Comparison of ENCODE assay signal across 8 cellular contexts in the genomic region with DNA sequence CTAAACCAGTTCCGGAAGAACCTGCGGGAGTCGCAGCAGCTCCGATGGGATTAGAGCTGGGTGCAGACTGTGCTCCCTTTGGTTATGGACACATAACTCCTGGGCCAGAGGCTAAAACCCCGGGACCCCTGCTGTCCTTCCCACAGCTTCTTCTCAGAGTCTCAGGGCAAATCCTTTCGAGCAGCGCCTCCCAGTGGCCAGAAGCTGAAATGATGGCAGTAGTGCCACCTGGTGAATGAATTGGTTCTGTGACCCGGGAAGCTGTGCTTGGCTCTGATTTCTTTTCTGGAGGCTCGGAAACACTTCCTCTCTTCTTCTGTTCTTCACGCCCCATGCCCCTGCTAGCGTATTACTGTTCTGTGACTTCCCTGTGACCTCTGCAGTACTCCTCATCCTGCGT. TPM values are rescaled to one million over a fixed set of nuclear protein-coding genes. Genes with fewer than 3 reads are reported as not detected.
DNase-seq lines count a peak whose midpoint lies in the region; ATAC-seq and TF ChIP-seq lines count a peak whose summit lies in the region.
"Not testable (repeated sequence)": the region's sequence is repeated elsewhere in the genome, so short reads cannot be mapped to it uniquely, and the experiment has no call there.

No MANE protein-coding gene starts in this region.

- H3K9me2 ChIP-seq in PC-9 (ENCODE audit: insufficient read depth) = not testable (repeated sequence)

- TF ChIP-seq CTCF in PC-9 (conservative IDR thresholded peaks at IDR 0.05) = peak; percentile 78
- TF ChIP-seq CTCF in psoas muscle (IDR thresholded peaks at IDR 0.05) = peak; percentile 65
- TF ChIP-seq CTCF in testis (IDR thresholded peaks at IDR 0.05) = peak; percentile 26 to 58 (median 55)

- ATAC-seq in psoas muscle = not testable (repeated sequence)

- H3K27me3 ChIP-seq in PC-9 (ENCODE audit: insufficient read depth, low read depth); psoas muscle (ENCODE audit: insufficient read depth in 3 of 3, low read length in 2 of 3); testis: not testable (repeated sequence)

- H3K27ac ChIP-seq in PC-9, psoas muscle, testis: not testable (repeated sequence)

- not testable (repeated sequence) for H2AFZ ChIP-seq in PC-9

- not testable (repeated sequence) for TF ChIP-seq POLR2A in testis (IDR thresholded peaks at IDR 0.05)

- H3F3A ChIP-seq in PC-9 (ENCODE audit: insufficient read depth, low read depth) = not testable (repeated sequence)

- CTCF ChIA-PET in PC-9 (lab: Charles Lee) = interaction anchor here (0.6 to 1.1 kb wide), 3 partner anchors 29 to 583 kb away, joined by 3 to 5 read pairs (median 3); partner anchors contain the start of gene ZNF195

- DNase-seq in Daoy (ENCODE audit: low read depth) (peak; percentile 66), M059J (ENCODE audit: low read depth) (peak; percentile 59), PC-9 (peak; percentile 38 to 55), cerebellar cortex (ENCODE audit: low spot score) (peak; percentile 71), iPS DF 4.7 (ENCODE audit: extremely low read depth, low spot score) (peak; percentile 53), psoas muscle (peak; percentile 62 to 77), testis (peak; percentile 82)
- peak; percentile 92 for DNase-seq in activated CD8-positive, alpha-beta memory T cell treated with anti-CD3 and anti-CD28 coated beads for 24 hours

- H3K4me3 ChIP-seq in PC-9, psoas muscle, testis: not testable (repeated sequence)

- not testable (repeated sequence) for H3K36me3 ChIP-seq in PC-9 (ENCODE audit: low read depth); psoas muscle (ENCODE audit: insufficient read depth in 1 of 2, low read depth in 1 of 2); testis (ENCODE audit: low read depth, missing control alignments)

- H3K9me3 ChIP-seq in PC-9 (ENCODE audit: insufficient read depth, low read depth); psoas muscle; testis: not testable (repeated sequence)

- H3K79me2 ChIP-seq in PC-9 (ENCODE audit: low read depth) = not testable (repeated sequence)

- H4K20me1 ChIP-seq in PC-9 (ENCODE audit: insufficient read depth) = not testable (repeated sequence)

- WGBS in psoas muscle, 3 donors = 17 to 20% (median 18%) methylated on average over 12 of the region's 12 CpGs
- 38 to 45% methylated on average over 12 of the region's 12 CpGs for WGBS in testis, 2 donors

- intact Hi-C loops in PC-9 (cut with micrococcal nuclease; ENCODE audit: unreplicated experiment) = loop anchor here (5.0 kb wide), 1 partner anchor 521 kb away; the partner anchor contains the start of gene CDKN1C
- intact Hi-C loops in psoas muscle (cut with DNase I) = not testable (repeated sequence)
- intact Hi-C loops in testis (cut with DNase I; ENCODE audit: low total_unique reads) = loop anchor here (10.0 kb wide), 1 partner anchor 64 kb away; no protein-coding TSS in a partner anchor

- BruUV-seq in PC-9 (replicated peaks; lab: Mats Ljungman, UMichigan) = not testable (repeated sequence)

- POLR2A ChIA-PET in PC-9 (lab: Charles Lee; ENCODE audit: unreplicated experiment) = not testable (repeated sequence)

- H3K4me1 ChIP-seq in PC-9 (replicated peaks; ENCODE audit: insufficient read depth); psoas muscle; testis: not testable (repeated sequence)

- H3K4me2 ChIP-seq in PC-9 = not testable (repeated sequence)

RNA-seq across cellular contexts. Expression of gene ZNF195, which starts 29.8 kb away (rescaled TPM):
- total RNA-seq in Daoy (2014; rRNA removed; shearing (Covaris generic)) = 19.5 and 26.6 TPM in 2 replicates
- 16.5 and 17.9 TPM in 2 replicates for total RNA-seq in M059J (2014; rRNA removed; shearing (Covaris generic))
- total RNA-seq in PC-9 (2021) (11.4 and 13.4 TPM in 2 replicates), psoas muscle (10 to 100 TPM in 3 of 4 donors, 1 to 10 TPM in 1; 8.9 to 14.9 (median 11.7) TPM), testis (10 to 100 TPM; 14.9 to 22.7 TPM)
- polyA plus RNA-seq in psoas muscle (10 to 100 TPM in 2 of 3 donors, 1 to 10 TPM in 1; 8.6 to 14.8 (median 13.0) TPM), testis (ENCODE audit: insufficient read depth, low read depth, low replicate concordance) (4.6 TPM)
